Comparison of ENCODE assay signal across 8 cellular contexts in genomic region chr2:219388127-219388844, GRCh38. TPM values are rescaled to one million over a fixed set of nuclear protein-coding genes. Genes with fewer than 3 reads are reported as not detected.
A peak's percentile ranks its signal among the peaks of the same experiment; 100 is the strongest.
DNase-seq lines count a peak whose midpoint lies in the region; ATAC-seq and TF ChIP-seq lines count a peak whose summit lies in the region.

No MANE protein-coding gene starts in this region.

- TF ChIP-seq CTCF in fibroblast of lung (conservative IDR thresholded peaks at IDR 0.05 in 1 of 2, IDR thresholded peaks at IDR 0.05 in 1 of 2; ENCODE audit: low read depth in 1 of 2, low read length in 2 of 2) (peak; percentile 33 to 37), natural killer cell (IDR thresholded peaks at IDR 0.05) (peak; percentile 61)

- H3K4me2 ChIP-seq in fibroblast of lung (ENCODE audit: extremely low read depth, insufficient read depth, low read length): peak overlapping the region; percentile 93

- peak overlapping the region; percentile 92 to 98 for H3K27ac Mint-ChIP-seq in natural killer cell
- peak overlapping the region; percentile 86 for H3K27ac Mint-ChIP-seq in stimulated activated naive B cell treated with anti-CD40 and anti-IgM and Interleukin-4, amounts not matched to agents 10 μg/mL and 1 μg/mL and 100 μg/mL, for 72 hours

- peak overlapping the region; percentile 44 for H3K27ac ChIP-seq in fibroblast of lung (ENCODE audit: insufficient read depth, low read length)

- peak overlapping the region; percentile 35 to 51 (median 41) for H3K4me3 ChIP-seq in fibroblast of lung (replicated peaks in 1 of 4; ENCODE audit: control extremely low read depth in 1 of 4, insufficient read depth in 1 of 4, low read depth in 3 of 4, low read length in 4 of 4)

- peak overlapping the region; percentile 42 for H3K9ac ChIP-seq in fibroblast of lung (ENCODE audit: insufficient read depth, low read length)

- no peaks in the 10 kb centered on the region for H3K27me3 ChIP-seq in fibroblast of lung (ENCODE audit: control insufficient read depth, insufficient read depth, low read length)

- peak; percentile 97 for DNase-seq in Daoy (ENCODE audit: low read depth)
- DNase-seq in GOT3 (lab: John Stamatoyannopoulos, UW): peak; percentile 96
- peak; percentile 69 to 72 for DNase-seq in Kasumi-1 (lab: John Stamatoyannopoulos, UW)
- peak; percentile 93 for DNase-seq in RKO (ENCODE audit: low spot score)
- DNase-seq in activated T-helper 1 cell treated with anti-CD3 and anti-CD28 coated beads, Interleukin-2, amount 50 U/mL, for 16 hours (ENCODE audit: low read depth in 1 of 2, low spot score in 1 of 2): peak; percentile 99 to 100
- DNase-seq in fibroblast of lung (ENCODE audit: low read depth in 2 of 2): peak; percentile 94 to 97
- peak; percentile 98 for DNase-seq in natural killer cell
- peak; percentile 97 for DNase-seq in stimulated activated naive B cell treated with anti-CD40 and anti-IgM and Interleukin-4, amounts not matched to agents 10 μg/mL and 1 μg/mL and 100 μg/mL, for 72 hours

- H3K79me2 ChIP-seq in fibroblast of lung (ENCODE audit: control insufficient read depth, insufficient read depth, low read length): peaks cover 9% of the 10 kb centered on the region

- no peaks in the 10 kb centered on the region for H4K20me1 ChIP-seq in fibroblast of lung (ENCODE audit: control insufficient read depth, extremely low read depth, insufficient read depth, low read length)

- H3K4me1 Mint-ChIP-seq in natural killer cell: peaks cover 4 to 21% of the 10 kb centered on the region in 2 donors
- H3K4me1 Mint-ChIP-seq in stimulated activated naive B cell treated with anti-CD40 and anti-IgM and Interleukin-4, amounts not matched to agents 10 μg/mL and 1 μg/mL and 100 μg/mL, for 72 hours: peaks cover 6 to 22% of the 10 kb centered on the region in 2 donors

- peaks cover 6% of the 10 kb centered on the region for H3K36me3 Mint-ChIP-seq in natural killer cell
- H3K36me3 Mint-ChIP-seq in stimulated activated naive B cell treated with anti-CD40 and anti-IgM and Interleukin-4, amounts not matched to agents 10 μg/mL and 1 μg/mL and 100 μg/mL, for 72 hours: peaks cover 15 to 35% of the 10 kb centered on the region in 2 donors

- peak overlapping the region; percentile 97 for H2AFZ ChIP-seq in fibroblast of lung (ENCODE audit: low read length)

- peak; percentile 79 to 90 (median 80) for ATAC-seq in natural killer cell
- ATAC-seq in stimulated activated naive B cell treated with anti-CD40 and anti-IgM and Interleukin-4, amounts not matched to agents 10 μg/mL and 1 μg/mL and 100 μg/mL, for 72 hours (replicated peaks): peak; percentile 79 to 83

- H3K9me3 Mint-ChIP-seq in natural killer cell: no peaks in the 10 kb centered on the region
- no peaks in the 10 kb centered on the region for H3K9me3 Mint-ChIP-seq in stimulated activated naive B cell treated with anti-CD40 and anti-IgM and Interleukin-4, amounts not matched to agents 10 μg/mL and 1 μg/mL and 100 μg/mL, for 72 hours

- peaks cover 0 to 4% of the 10 kb centered on the region in 2 donors for H3K27me3 Mint-ChIP-seq in natural killer cell (ENCODE audit: low read depth in 2 of 2)
- H3K27me3 Mint-ChIP-seq in stimulated activated naive B cell treated with anti-CD40 and anti-IgM and Interleukin-4, amounts not matched to agents 10 μg/mL and 1 μg/mL and 100 μg/mL, for 72 hours: peaks cover 5 to 6% of the 10 kb centered on the region in 2 donors

- H3K36me3 ChIP-seq in fibroblast of lung (ENCODE audit: control insufficient read depth, insufficient read depth, low read length): peaks cover 20% of the 10 kb centered on the region

- intact Hi-C loops in natural killer cell (cut with micrococcal nuclease): loop anchor here (1.0 to 10.0 kb wide), 5 partner anchors 109 to 821 kb away; partner anchors contain the start of genes BCS1L, CNOT9, CNPPD1 and DNAJB2

- H3K4me3 Mint-ChIP-seq in natural killer cell: peak overlapping the region; percentile 63
- peak overlapping the region; percentile 96 for H3K4me3 Mint-ChIP-seq in stimulated activated naive B cell treated with anti-CD40 and anti-IgM and Interleukin-4, amounts not matched to agents 10 μg/mL and 1 μg/mL and 100 μg/mL, for 72 hours

- H3K9me3 ChIP-seq in fibroblast of lung (ENCODE audit: control insufficient read depth, insufficient read depth, low read depth, low read length): no peaks in the 10 kb centered on the region

- H3K4me1 ChIP-seq in fibroblast of lung (ENCODE audit: control insufficient read depth, extremely low read depth, insufficient read depth, low read length): peaks cover 13% of the 10 kb centered on the region

RNA-seq across cellular contexts. Expression of gene DNPEP, which starts 0.6 kb away (rescaled TPM):
- total RNA-seq in Daoy (2014; rRNA removed; shearing (Covaris generic)): 72.1 and 94.6 TPM in 2 replicates
- total RNA-seq in fibroblast of lung (69.9 and 72.5 TPM in 2 replicates), natural killer cell (100 to 1,000 TPM in 2 of 3 donors, 10 to 100 TPM in 1; 97.8 to 112 (median 103) TPM)
- 38.2 and 44.0 TPM in 2 replicates for polyA plus RNA-seq in fibroblast of lung
- polyA plus RNA-seq in fibroblast of lung (2012): 66.8 and 83.2 TPM in 2 replicates
- 137 and 218 TPM in 2 replicates for polyA minus RNA-seq in fibroblast of lung (ENCODE audit: low replicate concordance)

RNA-seq across cellular contexts. Expression of gene DES, which starts 29.9 kb away (rescaled TPM):
- 0.17 and 0.77 TPM in 2 replicates for total RNA-seq in Daoy (2014; rRNA removed; shearing (Covaris generic))
- 34.7 and 69.3 TPM in 2 replicates for total RNA-seq in fibroblast of lung
- polyA plus RNA-seq in fibroblast of lung: 3.8 and 11.0 TPM in 2 replicates
- 2.6 and 8.2 TPM in 2 replicates for polyA plus RNA-seq in fibroblast of lung (2012)
- polyA minus RNA-seq in fibroblast of lung (ENCODE audit: low replicate concordance): 9.5 and 11.6 TPM in 2 replicates
- total RNA-seq in natural killer cell: not detected

RNA-seq across cellular contexts. Expression of gene SPEG, which starts 46.4 kb away (rescaled TPM):
- 4.9 and 18.4 TPM in 2 replicates for total RNA-seq in Daoy (2014; rRNA removed; shearing (Covaris generic))
- total RNA-seq in fibroblast of lung (13.1 and 20.1 TPM in 2 replicates), natural killer cell (1 to 10 TPM in 2 of 3 donors, under 1 TPM in 1; 0.35 to 1.5 (median 1.2) TPM)
- 5.6 and 9.5 TPM in 2 replicates for polyA plus RNA-seq in fibroblast of lung
- polyA plus RNA-seq in fibroblast of lung (2012): 12.7 and 17.9 TPM in 2 replicates
- 9.4 and 19.9 TPM in 2 replicates for polyA minus RNA-seq in fibroblast of lung (ENCODE audit: low replicate concordance)

RNA-seq across cellular contexts. Expression of gene RESP18, which starts 55.7 kb away (rescaled TPM):
- total RNA-seq in Daoy (2014; rRNA removed; shearing (Covaris generic)): not detected in 2 replicates
- total RNA-seq in fibroblast of lung (not detected in 2 replicates), natural killer cell (not detected)
- not detected in 2 replicates for polyA plus RNA-seq in fibroblast of lung
- polyA plus RNA-seq in fibroblast of lung (2012): not detected in 2 replicates
- not detected in 2 replicates for polyA minus RNA-seq in fibroblast of lung (ENCODE audit: low replicate concordance)

Comparison
In these comparisons a context has a peak if more than half of its experiments do, and no peak if none do; other contexts are left out.
1. Peak in every context shown above with its lines: DNase-seq, ATAC-seq, H3K4me3 ChIP-seq and H3K27ac ChIP-seq.
2. RNA of gene DES, which starts 29.9 kb away (total RNA-seq): 34.7 to 69.3 TPM in fibroblast of lung; 0.17 to 0.77 TPM in Daoy and not detected in natural killer cell; every median in the first group is over 10 times any median in the second.